In the genomic region with DNA sequence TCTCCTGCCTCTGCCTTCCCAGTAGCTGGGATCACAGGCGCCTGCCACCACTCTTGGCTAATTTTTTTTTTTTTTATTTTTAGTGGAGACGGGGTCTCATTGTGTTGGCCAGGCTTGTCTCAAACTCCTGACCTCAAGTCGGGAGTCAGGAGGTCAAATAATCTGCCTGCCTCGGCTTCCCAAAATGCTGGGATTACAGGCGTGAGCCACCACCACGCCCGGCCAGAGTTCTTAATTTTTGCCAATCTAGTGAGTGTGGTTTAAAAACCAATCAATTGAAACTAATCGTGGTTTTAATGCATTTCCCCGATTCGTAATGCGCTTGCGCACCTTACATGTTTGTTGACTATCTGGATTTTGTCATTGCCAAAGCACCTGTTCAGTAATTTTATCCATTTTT, we compare ENCODE assay signal across 8 cellular contexts. TPM values are rescaled to one million over a fixed set of nuclear protein-coding genes. Genes with fewer than 3 reads are reported as not detected.
DNase-seq lines count a peak whose midpoint lies in the region; ATAC-seq and TF ChIP-seq lines count a peak whose summit lies in the region.

No MANE protein-coding gene starts in this region.

- in situ Hi-C loops in astrocyte of the cerebellum (cut with HindIII; ENCODE audit: low sequenced_read_pairs) = no loop called here

- H2BK15ac ChIP-seq in mesenchymal stem cell (ENCODE audit: low read depth, poor library complexity, severe bottlenecking) = no peak overlapping the region
- H2BK15ac ChIP-seq in mesendoderm (replicated peaks; ENCODE audit: low read depth) = no peak overlapping the region

- H2AFZ ChIP-seq in mesenchymal stem cell (ENCODE audit: low read depth, low read length) = no peak overlapping the region

- DNase-seq in heart right ventricle (no peak), cardiac septum (ENCODE audit: low spot score) (no peak), astrocyte of the cerebellum (ENCODE audit: low read depth) (no peak), mesenchymal stem cell (no peak), vagina (ENCODE audit: extremely low spot score in 2 of 2) (no peak), mesendoderm (no peak), NCI-H1436 treated with DMSO at 0.1 percent for 48 hours (lab: John Stamatoyannopoulos, UW) (no peak)
- no peak for DNase-seq in activated CD4-positive, CD25-positive, alpha-beta regulatory T cell treated with anti-CD3 and anti-CD28 coated beads, Interleukin-2, amount 50 U/mL, for 72 hours

- H4K91ac ChIP-seq in mesenchymal stem cell (ENCODE audit: low read length) = no peak overlapping the region

- H3K18ac ChIP-seq in mesenchymal stem cell (ENCODE audit: low read depth in 1 of 2, low read length in 2 of 2) = no peak overlapping the region
- no peak overlapping the region for H3K18ac ChIP-seq in mesendoderm (ENCODE audit: low read length)

- H4K5ac ChIP-seq in mesendoderm (ENCODE audit: low read length) = no peak overlapping the region

- H3K27me3 ChIP-seq in heart right ventricle (no peaks in the 10 kb centered on the region), mesenchymal stem cell (ENCODE audit: control insufficient read depth in 1 of 2, insufficient read depth in 1 of 2, low read length in 2 of 2) (no peaks in the 10 kb centered on the region), vagina (no peaks in the 10 kb centered on the region), mesendoderm (ENCODE audit: insufficient read depth, low read length, poor library complexity) (no peaks in the 10 kb centered on the region)

- H3K4ac ChIP-seq in mesenchymal stem cell (ENCODE audit: low read depth in 1 of 2, low read length in 2 of 2) (no peak overlapping the region), mesendoderm (ENCODE audit: low read depth, low read length) (no peak overlapping the region)

- no peak for TF ChIP-seq POLR2A in vagina (IDR thresholded peaks at IDR 0.05)

- no peak for ATAC-seq in heart right ventricle

- H3K23ac ChIP-seq in mesenchymal stem cell (ENCODE audit: low read length in 2 of 2) (no peak overlapping the region), mesendoderm (ENCODE audit: low read length) (no peak overlapping the region)

- H2BK12ac ChIP-seq in mesenchymal stem cell (ENCODE audit: low read length in 2 of 2) = no peak overlapping the region

- peak overlapping the region; percentile 98 for H3K9ac ChIP-seq in mesenchymal stem cell (ENCODE audit: low read length)
- no peak overlapping the region for H3K9ac ChIP-seq in mesendoderm (ENCODE audit: low read length)

- H3K4me1 ChIP-seq in heart right ventricle = peaks cover 12 to 40% (median 34%) of the 10 kb centered on the region in 9 donors
- peaks cover 7% of the 10 kb centered on the region for H3K4me1 ChIP-seq in mesenchymal stem cell (ENCODE audit: control insufficient read depth, insufficient read depth, low read depth, low read length)
- peaks cover 35% of the 10 kb centered on the region for H3K4me1 ChIP-seq in vagina
- H3K4me1 ChIP-seq in mesendoderm (ENCODE audit: control insufficient read depth, low read depth, low read length) = no peaks in the 10 kb centered on the region

- H3K14ac ChIP-seq in mesenchymal stem cell (ENCODE audit: low read length in 2 of 2) = no peak overlapping the region

- no peaks in the 10 kb centered on the region for H3K9me3 ChIP-seq in heart right ventricle
- H3K9me3 ChIP-seq in mesenchymal stem cell (ENCODE audit: control insufficient read depth, low read length) = no peaks in the 10 kb centered on the region
- H3K9me3 ChIP-seq in vagina = no peaks in the 10 kb centered on the region

- no peak overlapping the region for H3K4me2 ChIP-seq in mesenchymal stem cell (ENCODE audit: low read length, poor library complexity, severe bottlenecking)
- no peak overlapping the region for H3K4me2 ChIP-seq in mesendoderm (ENCODE audit: low read length)

- H2AK5ac ChIP-seq in mesenchymal stem cell (ENCODE audit: low read length, severe bottlenecking) (peak overlapping the region; percentile 89), mesendoderm (ENCODE audit: low read length) (no peak overlapping the region)

- H4K8ac ChIP-seq in mesenchymal stem cell (ENCODE audit: low read length) (no peak overlapping the region), mesendoderm (ENCODE audit: low read depth, low read length) (no peak overlapping the region)

- H2BK120ac ChIP-seq in mesenchymal stem cell (ENCODE audit: low read depth, low read length) (no peak overlapping the region), mesendoderm (ENCODE audit: low read depth, low read length) (no peak overlapping the region)

- 93 to 95% methylated on average over 12 of the region's 12 CpGs for WGBS in heart right ventricle, 2 donors
- WGBS in mesenchymal stem cell = 95% methylated on average over 12 of the region's 12 CpGs
- no CpG with 5 or more reads among the region's 12 CpGs for WGBS in mesendoderm (ENCODE audit: extremely low coverage, insufficient coverage, low lambda C conversion rate)

- H3K36me3 ChIP-seq in heart right ventricle (peaks cover 0 to 25% (median 6%) of the 10 kb centered on the region in 9 donors), mesenchymal stem cell (ENCODE audit: control insufficient read depth in 1 of 2, insufficient read depth in 2 of 2, low read depth in 1 of 2, low read length in 2 of 2) (peaks cover 8 to 16% of the 10 kb centered on the region in 2 experiments), vagina (peaks cover 0 to 11% of the 10 kb centered on the region in 2 donors), mesendoderm (ENCODE audit: control insufficient read depth, insufficient read depth, low read length) (peaks cover 5% of the 10 kb centered on the region)

- H3K79me1 ChIP-seq in mesenchymal stem cell (replicated peaks; ENCODE audit: low read length, poor library complexity, severe bottlenecking) (peaks cover 6% of the 10 kb centered on the region), mesendoderm (ENCODE audit: low read length) (peaks cover 8% of the 10 kb centered on the region)

- H3K4me3 ChIP-seq in heart right ventricle (peak overlapping the region in 8 of 10 donors; percentile 73 to 90 (median 78)), astrocyte of the cerebellum (ENCODE audit: low read depth, low read length) (peak overlapping the region; percentile 93), mesenchymal stem cell (ENCODE audit: insufficient read depth in 1 of 2, low read depth in 1 of 2, low read length in 2 of 2) (peak overlapping the region in 1 of 2 experiments; percentile 93), vagina (peak overlapping the region; percentile 66 to 67), mesendoderm (ENCODE audit: low read length) (no peak overlapping the region)

- H3K79me2 ChIP-seq in mesendoderm (ENCODE audit: control insufficient read depth, insufficient read depth, low read length) = peaks cover 32% of the 10 kb centered on the region

- no peak overlapping the region for H3K56ac ChIP-seq in mesendoderm (ENCODE audit: low read length)

- H3K27ac ChIP-seq in heart right ventricle = peak overlapping the region in 7 of 10 donors; percentile 51 to 95 (median 91)
- H3K27ac ChIP-seq in mesenchymal stem cell (ENCODE audit: low read length, poor library complexity, severe bottlenecking) = no peak overlapping the region
- H3K27ac ChIP-seq in vagina = no peak overlapping the region
- no peak overlapping the region for H3K27ac ChIP-seq in mesendoderm (ENCODE audit: low read depth, low read length)

- intact Hi-C loops in heart right ventricle (cut with DNase I) (loop anchor here in 3 of 10 donors (5.0 to 10.0 kb wide), 2 partner anchors 195 to 197 kb away; no protein-coding TSS in a partner anchor), cardiac septum (cut with DNase I) (no loop called here), vagina (cut with DNase I) (no loop called here)

- no peak overlapping the region for H2BK5ac ChIP-seq in mesenchymal stem cell (ENCODE audit: low read depth, low read length, poor library complexity, severe bottlenecking)
- no peak overlapping the region for H2BK5ac ChIP-seq in mesendoderm (ENCODE audit: low read length)

- no peak for TF ChIP-seq CTCF in heart right ventricle (IDR thresholded peaks at IDR 0.05)
- no peak for TF ChIP-seq CTCF in astrocyte of the cerebellum (IDR thresholded peaks at IDR 0.05; ENCODE audit: low read depth, low read length, missing control alignments)
- no peak for TF ChIP-seq CTCF in vagina (IDR thresholded peaks at IDR 0.05)

RNA-seq across cellular contexts. Expression of a gene that starts 0.5 kb away (rescaled TPM):
- total RNA-seq in heart right ventricle = 100 to 1,000 TPM; 243 to 343 (median 301) TPM
- polyA plus RNA-seq in heart right ventricle = 100 to 1,000 TPM in 1 of 2 donors, 10 to 100 TPM in 1; 74.2 to 105 TPM
- total RNA-seq in cardiac septum = 279 TPM
- polyA plus RNA-seq in mesenchymal stem cell (2013, experiment 1 of 2) = 156 TPM
- 163 TPM for polyA plus RNA-seq in mesenchymal stem cell (2013, experiment 2 of 2)
- total RNA-seq in vagina = 33.9 TPM
- polyA plus RNA-seq in mesendoderm (2013, experiment 1 of 2) = 197 TPM
- 190 TPM for polyA plus RNA-seq in mesendoderm (2013, experiment 2 of 2)

RNA-seq across cellular contexts. Expression of a gene that starts 37.0 kb away (rescaled TPM):
- total RNA-seq in heart right ventricle (1 to 10 TPM in 3 of 10 donors, under 1 TPM in 6, not detected in 1; 0.07 to 1.8 (median 0.23) TPM), cardiac septum (0.65 TPM), vagina (5.4 TPM)
- polyA plus RNA-seq in heart right ventricle = under 1 TPM; 0.06 to 0.15 TPM
- 3.2 TPM for polyA plus RNA-seq in mesenchymal stem cell (2013, experiment 1 of 2)
- 3.4 TPM for polyA plus RNA-seq in mesenchymal stem cell (2013, experiment 2 of 2)
- polyA plus RNA-seq in mesendoderm (2013, experiment 1 of 2) = 82.1 TPM
- 83.7 TPM for polyA plus RNA-seq in mesendoderm (2013, experiment 2 of 2)

RNA-seq across cellular contexts. Expression of a gene that starts 37.1 kb away (rescaled TPM):
- total RNA-seq in heart right ventricle (10 to 100 TPM; 20.0 to 25.9 (median 22.9) TPM), cardiac septum (20.3 TPM), vagina (31.9 TPM)
- 10 to 100 TPM; 27.1 to 40.6 TPM for polyA plus RNA-seq in heart right ventricle
- polyA plus RNA-seq in mesenchymal stem cell (2013, experiment 1 of 2) = 18.5 TPM
- 18.9 TPM for polyA plus RNA-seq in mesenchymal stem cell (2013, experiment 2 of 2)
- polyA plus RNA-seq in mesendoderm (2013, experiment 1 of 2) = 31.7 TPM
- 32.4 TPM for polyA plus RNA-seq in mesendoderm (2013, experiment 2 of 2)

Comparison
In these comparisons a context has a peak if more than half of its experiments do, and no peak if none do; other contexts are left out.
1. H3K27ac ChIP-seq: peak in heart right ventricle (7 of 10); none in mesenchymal stem cell (single experiment), vagina (single experiment) and mesendoderm (single experiment).